Comparison of ENCODE assay signal across 22 cellular contexts in the genomic region with DNA sequence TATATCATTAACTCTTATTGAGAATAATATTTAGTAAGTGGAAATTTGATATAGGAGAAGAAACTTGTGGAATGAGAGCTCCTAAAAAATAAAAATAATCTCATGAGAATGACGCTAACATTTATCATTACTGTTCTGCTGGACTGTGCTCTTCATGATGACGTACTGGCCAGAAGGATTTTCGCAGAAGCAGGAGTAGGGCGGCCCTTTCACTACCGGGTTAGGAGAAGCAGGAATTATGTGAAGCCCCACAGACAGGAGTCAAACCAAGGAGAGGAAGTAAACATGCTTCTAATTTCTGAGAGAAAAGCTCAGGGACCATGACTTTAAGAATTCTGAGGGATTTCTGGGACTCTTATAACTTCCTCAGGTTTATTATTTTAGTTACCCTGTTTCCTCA.
A peak's percentile ranks its signal among the peaks of the same experiment; 100 is the strongest.
DNase-seq lines count a peak whose midpoint lies in the region; ATAC-seq and TF ChIP-seq lines count a peak whose summit lies in the region.
"Had no signal": no experiment of that assay in that cellular context is flagged by ENCODE, and none has a peak within 500 bp of the region (broad histone marks: within the 10 kb centered on the region; RNA-seq: fewer than 3 reads in every experiment).

No MANE protein-coding gene starts in this region.

- WGBS in H9 (ENCODE audit: extremely low coverage, insufficient read length, low lambda C conversion rate), result no CpG with 5 or more reads among the region's 5 CpGs

- H3K79me2 ChIP-seq in H9 (ENCODE audit: insufficient read depth, low read length), result no peaks in the 10 kb centered on the region

- no peak overlapping the region for H2AK5ac ChIP-seq in H9 (ENCODE audit: insufficient read length, low read length)

- H2BK120ac ChIP-seq in H9 (ENCODE audit: low read depth, low read length, poor library complexity, severe bottlenecking), result no peak overlapping the region

- H4K8ac ChIP-seq in H9 (replicated peaks; ENCODE audit: insufficient read length, low read depth, low read length), result no peak overlapping the region

- H3K4me3 Mint-ChIP-seq in H9 (no peak overlapping the region), T-helper 17 cell (no peak overlapping the region), CD14-positive monocyte (no peak overlapping the region)
- no peak overlapping the region for H3K4me3 Mint-ChIP-seq in effector memory CD8-positive, alpha-beta T cell
- H3K4me3 Mint-ChIP-seq in activated naive CD8-positive, alpha-beta T cell treated with anti-CD3 and anti-CD28 coated beads for 36 hours, result no peak overlapping the region
- H3K4me3 Mint-ChIP-seq: CD4-positive, alpha-beta memory T cell had no signal

- no peaks in the 10 kb centered on the region for H3K9me3 Mint-ChIP-seq in H9
- no peaks in the 10 kb centered on the region for H3K9me3 Mint-ChIP-seq in effector memory CD8-positive, alpha-beta T cell
- peaks cover 0 to 5% (median 0%) of the 10 kb centered on the region in 7 donors for H3K9me3 Mint-ChIP-seq in CD14-positive monocyte
- no peaks in the 10 kb centered on the region for H3K9me3 Mint-ChIP-seq in activated naive CD8-positive, alpha-beta T cell treated with anti-CD3 and anti-CD28 coated beads for 36 hours

- peaks cover 0 to 4% of the 10 kb centered on the region in 2 experiments; a peak in 2 of 4 replicates for H3K4me1 Mint-ChIP-seq in H9
- H3K4me1 Mint-ChIP-seq in T-helper 17 cell, result peaks cover 26% of the 10 kb centered on the region
- peaks cover 0 to 2% of the 10 kb centered on the region in 2 donors for H3K4me1 Mint-ChIP-seq in effector memory CD8-positive, alpha-beta T cell (ENCODE audit: low read depth in 2 of 2)
- H3K4me1 Mint-ChIP-seq in CD14-positive monocyte, result peaks cover 10% of the 10 kb centered on the region
- H3K4me1 Mint-ChIP-seq in activated naive CD8-positive, alpha-beta T cell treated with anti-CD3 and anti-CD28 coated beads for 36 hours, result peaks cover 8% of the 10 kb centered on the region

- H3K23ac ChIP-seq in H9 (ENCODE audit: insufficient read length, low read depth, low read length), result no peak overlapping the region

- no peak for DNase-seq in H9
- no peak for DNase-seq in T-helper 17 cell
- no peak for DNase-seq in effector memory CD8-positive, alpha-beta T cell
- peak; percentile 76 for DNase-seq in iris pigment epithelial cell (ENCODE audit: low read depth)
- no peak for DNase-seq in CD14-positive monocyte (ENCODE audit: low spot score)
- DNase-seq in kidney glomerular epithelial cell (lab: John Stamatoyannopoulos, UW), result no peak
- DNase-seq in activated naive CD8-positive, alpha-beta T cell treated with anti-CD3 and anti-CD28 coated beads for 36 hours, result no peak
- DNase-seq: AML-193; CD4-positive, alpha-beta memory T cell; COR-L47; Kasumi-1; NCI-H1105 treated with DMSO at 0.1 percent for 48 hours; NCI-H2029; NCI-H446; NCI-H524 treated with DMSO at 0.1 percent for 48 hours; NCI-H774; SJCRH30 had no signal

- no peak overlapping the region for H2AFZ ChIP-seq in H9 (ENCODE audit: low read length)

- H3K14ac ChIP-seq in H9 (ENCODE audit: insufficient read depth, low read length), result no peak overlapping the region

- no peak overlapping the region for H2BK20ac ChIP-seq in H9 (ENCODE audit: low read depth, low read length, poor library complexity, severe bottlenecking)

- H3K27me3 Mint-ChIP-seq in H9 (ENCODE audit: low read depth), result no peaks in the 10 kb centered on the region
- H3K27me3 Mint-ChIP-seq in T-helper 17 cell, result no peaks in the 10 kb centered on the region
- H3K27me3 Mint-ChIP-seq in effector memory CD8-positive, alpha-beta T cell, result no peaks in the 10 kb centered on the region
- H3K27me3 Mint-ChIP-seq in CD14-positive monocyte (ENCODE audit: low read depth in 3 of 3), result no peaks in the 10 kb centered on the region
- no peaks in the 10 kb centered on the region for H3K27me3 Mint-ChIP-seq in activated naive CD8-positive, alpha-beta T cell treated with anti-CD3 and anti-CD28 coated beads for 36 hours
- H3K27me3 Mint-ChIP-seq: CD4-positive, alpha-beta memory T cell had no signal

- H3K9ac ChIP-seq in H9 (ENCODE audit: extremely low read depth, insufficient read length, low read length), result no peak overlapping the region
- H3K9ac ChIP-seq: BLaER1 treated with 17β-estradiol and CSF1 and Interleukin-3, amounts not matched to agents 10 nM and 100 nM had no signal

- no peak overlapping the region for H3K27ac ChIP-seq in H9 (ENCODE audit: insufficient read length, low read depth, low read length)
- H3K27ac ChIP-seq: A549; BLaER1 treated with 17β-estradiol and CSF1 and Interleukin-3, amounts not matched to agents 10 nM and 100 nM; SJCRH30 had no signal

- intact Hi-C loops in CD14-positive monocyte (cut with micrococcal nuclease), result no loop called here

- no peak for ATAC-seq in T-helper 17 cell
- ATAC-seq in effector memory CD8-positive, alpha-beta T cell (replicated peaks), result no peak
- no peak for ATAC-seq in GM18870 (IDR thresholded peaks at IDR 0.05; ENCODE audit: unreplicated experiment)
- ATAC-seq: A549, HCT116, HepG2 had no signal

- H3K27ac Mint-ChIP-seq in H9 (peak overlapping the region in 2 of 3 experiments; percentile 57 to 90; a peak in 4 of 7 replicates), T-helper 17 cell (peak overlapping the region; percentile 79), CD14-positive monocyte (peak overlapping the region in 2 of 7 donors; percentile 35 to 49)
- H3K27ac Mint-ChIP-seq in effector memory CD8-positive, alpha-beta T cell, result peak overlapping the region; percentile 12 to 36
- no peak overlapping the region for H3K27ac Mint-ChIP-seq in activated naive CD8-positive, alpha-beta T cell treated with anti-CD3 and anti-CD28 coated beads for 36 hours

- H2BK12ac ChIP-seq in H9 (ENCODE audit: insufficient read length, low read depth, low read length), result no peak overlapping the region

- no peak overlapping the region for H2BK15ac ChIP-seq in H9 (ENCODE audit: low read depth, low read length)

- no peak overlapping the region for H3K4me2 ChIP-seq in H9 (ENCODE audit: insufficient read depth, insufficient read length, low read length)
- H3K4me2 ChIP-seq: A549 had no signal

- no peaks in the 10 kb centered on the region for H3K36me3 Mint-ChIP-seq in H9 (ENCODE audit: insufficient read depth in 1 of 3, low read depth in 3 of 3)
- H3K36me3 Mint-ChIP-seq in T-helper 17 cell (ENCODE audit: low read depth), result peaks cover 12% of the 10 kb centered on the region
- peaks cover 8% of the 10 kb centered on the region for H3K36me3 Mint-ChIP-seq in effector memory CD8-positive, alpha-beta T cell (ENCODE audit: insufficient read depth)
- peaks cover 9 to 11% of the 10 kb centered on the region in 2 donors for H3K36me3 Mint-ChIP-seq in CD14-positive monocyte
- H3K36me3 Mint-ChIP-seq in activated naive CD8-positive, alpha-beta T cell treated with anti-CD3 and anti-CD28 coated beads for 36 hours, result peaks cover 26% of the 10 kb centered on the region

- no peak overlapping the region for H3K18ac ChIP-seq in H9 (ENCODE audit: insufficient read length, low read depth, low read length)

- TF ChIP-seq CTCF in H9 (conservative IDR thresholded peaks at IDR 0.05), result no peak
- TF ChIP-seq CTCF in CD14-positive monocyte (IDR thresholded peaks at IDR 0.05), result no peak

- H3K9me3 ChIP-seq in H9 (ENCODE audit: control insufficient read depth, low read depth, low read length) (no peaks in the 10 kb centered on the region), T-helper 17 cell (ENCODE audit: control insufficient read depth, low read length, poor library complexity, severe bottlenecking) (no peaks in the 10 kb centered on the region)
- H3K9me3 ChIP-seq: A549; BLaER1 treated with 17β-estradiol and CSF1 and Interleukin-3, amounts not matched to agents 10 nM and 100 nM; SJCRH30 had no signal

- H3K56ac ChIP-seq in H9 (ENCODE audit: insufficient read length, low read depth, low read length), result no peak overlapping the region

- H3K27me3 ChIP-seq in H9 (ENCODE audit: insufficient read depth, low read length), result no peaks in the 10 kb centered on the region
- H3K27me3 ChIP-seq: BLaER1 treated with 17β-estradiol and CSF1 and Interleukin-3, amounts not matched to agents 10 nM and 100 nM; SJCRH30 had no signal

- H4K91ac ChIP-seq in H9 (ENCODE audit: insufficient read length, low read depth, low read length), result no peak overlapping the region

- H3K4ac ChIP-seq in H9 (ENCODE audit: low read depth, low read length), result no peak overlapping the region

- no peak overlapping the region for H2BK5ac ChIP-seq in H9 (ENCODE audit: insufficient read length, low read length)

- H3T11ph ChIP-seq in H9 (ENCODE audit: low read length), result no peak overlapping the region

- H4K5ac ChIP-seq in H9 (ENCODE audit: insufficient read length, low read depth, low read length), result no peak overlapping the region

- H3K79me1 ChIP-seq in H9 (ENCODE audit: insufficient read depth, low read depth, low read length, poor library complexity, severe bottlenecking), result no peaks in the 10 kb centered on the region

- no peaks in the 10 kb centered on the region for H3K23me2 ChIP-seq in H9 (ENCODE audit: insufficient read length, low read depth, low read length, poor library complexity, severe bottlenecking)

- no peaks in the 10 kb centered on the region for H4K20me1 ChIP-seq in H9 (ENCODE audit: control insufficient read depth, insufficient read depth, insufficient read length)
- H4K20me1 ChIP-seq: BLaER1 treated with 17β-estradiol and CSF1 and Interleukin-3, amounts not matched to agents 10 nM and 100 nM had no signal

- H3K4me1 ChIP-seq in H9 (ENCODE audit: insufficient read depth, low read length), result no peaks in the 10 kb centered on the region
